9 cellular contexts compared by ENCODE assay signal in the genomic region with DNA sequence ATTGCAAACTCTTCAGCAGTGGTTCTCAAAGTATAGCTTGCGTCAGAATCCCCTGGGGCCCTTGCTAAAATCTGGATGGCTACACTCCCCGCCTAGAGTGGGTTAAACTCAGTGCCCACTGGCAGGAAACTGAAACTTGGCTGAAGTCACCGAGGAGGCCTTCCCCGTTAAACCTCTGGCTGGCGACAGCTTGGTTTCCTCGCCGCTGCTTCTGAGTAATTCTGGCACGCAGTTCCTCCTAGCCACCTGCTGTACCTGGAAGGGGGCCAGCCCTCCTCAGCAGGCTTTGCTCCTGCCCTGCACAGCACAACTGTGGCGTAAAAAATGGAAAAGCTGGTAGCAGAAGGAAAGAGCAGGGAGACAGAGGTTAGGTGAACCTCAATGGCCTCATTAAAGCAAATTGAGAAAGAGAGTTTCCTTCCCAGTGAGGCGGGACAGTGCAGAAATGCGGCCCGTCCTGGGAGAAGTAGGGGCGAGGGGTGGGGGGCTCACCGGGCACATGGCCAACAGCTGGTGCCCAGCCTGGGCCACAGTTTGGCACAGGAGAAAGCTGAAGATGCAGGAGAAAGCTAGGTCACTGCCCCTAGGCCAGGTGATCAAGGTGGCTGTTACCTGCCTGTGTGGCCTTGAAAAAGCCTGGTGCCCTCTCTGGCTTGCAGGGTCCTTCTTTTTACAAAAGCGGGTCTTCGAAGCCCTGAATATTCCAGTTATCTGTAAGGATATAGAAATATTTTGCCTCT. TPM values are rescaled to one million over a fixed set of nuclear protein-coding genes. Genes with fewer than 3 reads are reported as not detected.
DNase-seq lines count a peak whose midpoint lies in the region; ATAC-seq, FAIRE-seq and TF ChIP-seq lines count a peak whose summit lies in the region.
"Had no signal": no experiment of that assay in that cellular context is flagged by ENCODE, and none has a peak within 500 bp of the region (broad histone marks: within the 10 kb centered on the region; RNA-seq: fewer than 3 reads in every experiment).

No MANE protein-coding gene starts in this region.

- H3K27me3 Mint-ChIP-seq in activated CD4-positive, alpha-beta T cell treated with anti-CD3 and anti-CD28 coated beads, Interleukin-2, amount 10 ng/mL, durations not matched to agents 24 days and 14 days, result no peaks in the 10 kb centered on the region
- peaks cover 11% of the 10 kb centered on the region for H3K27me3 Mint-ChIP-seq in nephron progenitor cell (ENCODE audit: low read depth, poor library complexity)

- peak; percentile 86 for FAIRE-seq in urothelium cell line (lab: Jason Lieb, UNC)
- FAIRE-seq: A549 had no signal

- H3K27ac ChIP-seq in effector memory CD4-positive, alpha-beta T cell (ENCODE audit: insufficient read depth, low read length, poor library complexity, severe bottlenecking), result peak overlapping the region; percentile 86
- H3K27ac ChIP-seq: A549 had no signal

- H3K27me3 ChIP-seq in effector memory CD4-positive, alpha-beta T cell (replicated peaks; ENCODE audit: control insufficient read depth, insufficient read depth, low read length, poor library complexity, severe bottlenecking), result no peaks in the 10 kb centered on the region

- H3K4me1 ChIP-seq in effector memory CD4-positive, alpha-beta T cell (ENCODE audit: control insufficient read depth, insufficient read depth, low read length, poor library complexity, severe bottlenecking), result peaks cover 59% of the 10 kb centered on the region
- H3K4me1 ChIP-seq: A549 had no signal

- peaks cover 73% of the 10 kb centered on the region for H3K4me1 Mint-ChIP-seq in activated CD4-positive, alpha-beta T cell treated with anti-CD3 and anti-CD28 coated beads, Interleukin-2, amount 10 ng/mL, durations not matched to agents 24 days and 14 days
- H3K4me1 Mint-ChIP-seq in nephron progenitor cell, result peaks cover 31% of the 10 kb centered on the region

- peak; percentile 65 for ATAC-seq in HG02610 (IDR thresholded peaks at IDR 0.05; ENCODE audit: unreplicated experiment)
- ATAC-seq: A549 had no signal

- H3K36me3 ChIP-seq in effector memory CD4-positive, alpha-beta T cell (ENCODE audit: control insufficient read depth, insufficient read depth, low read length), result no peaks in the 10 kb centered on the region

- peak; percentile 8 for DNase-seq in NCI-H146 (lab: John Stamatoyannopoulos, UW)
- DNase-seq in NCI-H146 treated with DMSO at 0.1 percent for 48 hours (lab: John Stamatoyannopoulos, UW; ENCODE audit: unreplicated experiment), result no peak
- peak; percentile 89 for DNase-seq in NCI-H1092 treated with DMSO at 0.1 percent for 48 hours (lab: John Stamatoyannopoulos, UW)
- DNase-seq in activated CD4-positive, alpha-beta T cell treated with anti-CD3 and anti-CD28 coated beads, Interleukin-2, amount 10 ng/mL, durations not matched to agents 24 days and 14 days, result peak; percentile 89
- peak; percentile 22 to 47 (median 31) for DNase-seq in effector memory CD4-positive, alpha-beta T cell
- no peak for DNase-seq in nephron progenitor cell
- DNase-seq in urothelium cell line (ENCODE audit: low spot score), result peak; percentile 82

- H3K4me3 Mint-ChIP-seq in activated CD4-positive, alpha-beta T cell treated with anti-CD3 and anti-CD28 coated beads, Interleukin-2, amount 10 ng/mL, durations not matched to agents 24 days and 14 days, result peak overlapping the region; percentile 98
- peak overlapping the region; percentile 92 for H3K4me3 Mint-ChIP-seq in nephron progenitor cell

- intact Hi-C loops in activated CD4-positive, alpha-beta T cell treated with anti-CD3 and anti-CD28 coated beads, Interleukin-2, amount 10 ng/mL, durations not matched to agents 24 days and 14 days (cut with micrococcal nuclease), result loop anchor here (2.0 kb wide), 1 partner anchor 68 kb away; no protein-coding TSS in a partner anchor

- H3K9me3 ChIP-seq in effector memory CD4-positive, alpha-beta T cell (ENCODE audit: control insufficient read depth, low read length), result no peaks in the 10 kb centered on the region
- H3K9me3 ChIP-seq: A549 had no signal

- peak overlapping the region; percentile 99 for H3K27ac Mint-ChIP-seq in activated CD4-positive, alpha-beta T cell treated with anti-CD3 and anti-CD28 coated beads, Interleukin-2, amount 10 ng/mL, durations not matched to agents 24 days and 14 days
- H3K27ac Mint-ChIP-seq in nephron progenitor cell, result no peak overlapping the region

- H3K4me3 ChIP-seq in effector memory CD4-positive, alpha-beta T cell (ENCODE audit: insufficient read depth, low read depth, low read length, poor library complexity, severe bottlenecking), result peak overlapping the region; percentile 78
- H3K4me3 ChIP-seq: A549 had no signal

- no peak for TF ChIP-seq CTCF in nephron progenitor cell (IDR thresholded peaks at IDR 0.05)

- peaks cover 9% of the 10 kb centered on the region for H3K36me3 Mint-ChIP-seq in activated CD4-positive, alpha-beta T cell treated with anti-CD3 and anti-CD28 coated beads, Interleukin-2, amount 10 ng/mL, durations not matched to agents 24 days and 14 days (ENCODE audit: low read depth)
- H3K36me3 Mint-ChIP-seq in nephron progenitor cell (ENCODE audit: low read depth), result no peaks in the 10 kb centered on the region

- H3K9me3 Mint-ChIP-seq in activated CD4-positive, alpha-beta T cell treated with anti-CD3 and anti-CD28 coated beads, Interleukin-2, amount 10 ng/mL, durations not matched to agents 24 days and 14 days, result peaks cover 6% of the 10 kb centered on the region
- H3K9me3 Mint-ChIP-seq in nephron progenitor cell, result no peaks in the 10 kb centered on the region

RNA-seq across cellular contexts. Expression of a gene that starts 46.6 kb away (rescaled TPM):
- total RNA-seq in activated CD4-positive, alpha-beta T cell treated with anti-CD3 and anti-CD28 coated beads, Interleukin-2, amount 10 ng/mL, durations not matched to agents 24 days and 14 days, result 1.0 and 2.4 TPM in 2 replicates

Comparison
In these comparisons a context has a peak if more than half of its experiments do, and no peak if none do; other contexts are left out.
1. DNase-seq: peak in NCI-H146 (single experiment), NCI-H1092 treated with DMSO at 0.1 percent for 48 hours (single experiment), activated CD4-positive, alpha-beta T cell treated with anti-CD3 and anti-CD28 coated beads, Interleukin-2, amount 10 ng/mL, durations not matched to agents 24 days and 14 days (single experiment), effector memory CD4-positive, alpha-beta T cell (3 of 3) and urothelium cell line (single experiment); none in NCI-H146 treated with DMSO at 0.1 percent for 48 hours (single experiment) and nephron progenitor cell (single experiment).